7 cellular contexts compared by ENCODE assay signal in the genomic region with DNA sequence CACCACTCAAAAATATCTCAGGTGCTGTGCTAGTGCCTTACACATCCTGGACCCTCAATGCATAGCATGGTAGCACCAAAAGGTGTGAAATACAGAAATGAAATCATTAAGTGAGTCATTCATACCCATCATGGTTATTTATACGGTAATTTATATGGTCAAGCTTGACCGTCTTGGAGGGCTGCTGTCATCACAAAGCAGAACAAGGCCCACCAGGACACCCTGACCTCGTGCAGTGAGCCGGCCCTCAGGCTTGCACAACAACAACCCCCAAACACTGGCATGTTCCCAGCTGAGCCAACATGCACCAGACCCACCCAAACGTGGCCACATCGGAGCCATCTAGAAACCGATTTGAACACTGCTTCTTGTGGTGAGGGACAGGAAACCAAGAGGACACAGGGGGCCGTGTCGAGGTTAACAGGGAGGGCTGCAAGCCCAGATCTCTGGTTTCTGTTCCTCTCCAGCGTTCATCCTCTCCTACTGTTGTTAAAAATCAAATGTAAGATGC.
A peak's percentile ranks its signal among the peaks of the same experiment; 100 is the strongest.
DNase-seq lines count a peak whose midpoint lies in the region; ATAC-seq lines count a peak whose summit lies in the region.

No MANE protein-coding gene starts in this region.

- CTCF ChIA-PET in activated CD4-positive, alpha-beta T cell treated with anti-CD3 and anti-CD28 coated beads for 36 hours (lab: Charles Lee), result interaction anchor here (0.6 kb wide), 2 partner anchors 212 to 501 kb away, joined by 3 read pairs; no protein-coding TSS in a partner anchor

- no peak overlapping the region for H3K9ac ChIP-seq in mesendoderm (ENCODE audit: low read length)

- ATAC-seq in GM19438 (IDR thresholded peaks at IDR 0.05; ENCODE audit: low read depth, unreplicated experiment), result peak; percentile 71
- ATAC-seq in HG03442 (IDR thresholded peaks at IDR 0.05; ENCODE audit: unreplicated experiment), result peak; percentile 67
- ATAC-seq in activated CD4-positive, alpha-beta T cell treated with anti-CD3 and anti-CD28 coated beads for 36 hours, result peak; percentile 7
- ATAC-seq in effector memory CD8-positive, alpha-beta T cell (replicated peaks), result peak; percentile 84

- H3K27ac Mint-ChIP-seq in activated CD4-positive, alpha-beta T cell treated with anti-CD3 and anti-CD28 coated beads for 36 hours, result peak overlapping the region; percentile 63
- peak overlapping the region; percentile 93 to 96 for H3K27ac Mint-ChIP-seq in effector memory CD8-positive, alpha-beta T cell

- no peaks in the 10 kb centered on the region for H3K27me3 ChIP-seq in mesendoderm (ENCODE audit: insufficient read depth, low read length, poor library complexity)

- H3K4me2 ChIP-seq in mesendoderm (ENCODE audit: low read length), result no peak overlapping the region

- no peak overlapping the region for H3K4me3 ChIP-seq in mesendoderm (ENCODE audit: low read length)

- WGBS in mesendoderm (ENCODE audit: extremely low coverage, insufficient coverage, low lambda C conversion rate), result no CpG with 5 or more reads among the region's 10 CpGs

- peaks cover 6% of the 10 kb centered on the region for H3K9me3 Mint-ChIP-seq in activated CD4-positive, alpha-beta T cell treated with anti-CD3 and anti-CD28 coated beads for 36 hours (ENCODE audit: low read depth)
- H3K9me3 Mint-ChIP-seq in effector memory CD8-positive, alpha-beta T cell, result no peaks in the 10 kb centered on the region

- peaks cover 5% of the 10 kb centered on the region for H3K27me3 Mint-ChIP-seq in activated CD4-positive, alpha-beta T cell treated with anti-CD3 and anti-CD28 coated beads for 36 hours
- no peaks in the 10 kb centered on the region for H3K27me3 Mint-ChIP-seq in effector memory CD8-positive, alpha-beta T cell

- H2BK5ac ChIP-seq in mesendoderm (ENCODE audit: low read length), result no peak overlapping the region

- DNase-seq in activated CD4-positive, alpha-beta T cell treated with anti-CD3 and anti-CD28 coated beads for 36 hours, result peak; percentile 53
- DNase-seq in effector memory CD8-positive, alpha-beta T cell, result peak; percentile 79 to 83 (median 82)
- peak; percentile 80 for DNase-seq in stimulated activated CD4-positive, alpha-beta T cell treated with anti-CD3 and anti-CD28 coated beads, Interleukin-15, amount 100 ng/mL, for 24 hours
- DNase-seq in mesendoderm, result no peak
- DNase-seq in NCI-H526 treated with DMSO at 0.1 percent for 48 hours (lab: John Stamatoyannopoulos, UW), result no peak

- H3K79me1 ChIP-seq in mesendoderm (ENCODE audit: low read length), result no peaks in the 10 kb centered on the region

- no peak overlapping the region for H4K5ac ChIP-seq in mesendoderm (ENCODE audit: low read length)

- no peak overlapping the region for H2AK5ac ChIP-seq in mesendoderm (ENCODE audit: low read length)

- no peaks in the 10 kb centered on the region for H3K79me2 ChIP-seq in mesendoderm (ENCODE audit: control insufficient read depth, insufficient read depth, low read length)

- H3K4ac ChIP-seq in mesendoderm (ENCODE audit: low read depth, low read length), result no peak overlapping the region

- intact Hi-C loops in activated CD4-positive, alpha-beta T cell treated with anti-CD3 and anti-CD28 coated beads for 36 hours (cut with DNase I, micrococcal nuclease), result loop anchor here (5.0 to 10.0 kb wide), 3 partner anchors 244 to 869 kb away; partner anchors contain the start of gene ID2 (in 1 of the 2)

- POLR2A ChIA-PET in activated CD4-positive, alpha-beta T cell treated with anti-CD3 and anti-CD28 coated beads for 36 hours (lab: Charles Lee), result interaction anchor here (0.7 kb wide), 1 partner anchor 133 kb away, joined by 5 read pairs; no protein-coding TSS in a partner anchor

- no peaks in the 10 kb centered on the region for H3K36me3 Mint-ChIP-seq in activated CD4-positive, alpha-beta T cell treated with anti-CD3 and anti-CD28 coated beads for 36 hours (ENCODE audit: low read depth)
- H3K36me3 Mint-ChIP-seq in effector memory CD8-positive, alpha-beta T cell (ENCODE audit: insufficient read depth), result peaks cover 19% of the 10 kb centered on the region

- H3K36me3 ChIP-seq in mesendoderm (ENCODE audit: control insufficient read depth, insufficient read depth, low read length), result no peaks in the 10 kb centered on the region

- H3K23ac ChIP-seq in mesendoderm (ENCODE audit: low read length), result no peak overlapping the region

- no peak overlapping the region for H3K4me3 Mint-ChIP-seq in activated CD4-positive, alpha-beta T cell treated with anti-CD3 and anti-CD28 coated beads for 36 hours
- peak overlapping the region; percentile 83 to 85 for H3K4me3 Mint-ChIP-seq in effector memory CD8-positive, alpha-beta T cell

- H3K18ac ChIP-seq in mesendoderm (ENCODE audit: low read length), result no peak overlapping the region

- no peak overlapping the region for H4K8ac ChIP-seq in mesendoderm (ENCODE audit: low read depth, low read length)

- no peak overlapping the region for H3K27ac ChIP-seq in mesendoderm (ENCODE audit: low read depth, low read length)

- no peak overlapping the region for H2BK15ac ChIP-seq in mesendoderm (replicated peaks; ENCODE audit: low read depth)

- no peak overlapping the region for H2BK120ac ChIP-seq in mesendoderm (ENCODE audit: low read depth, low read length)

- H3K56ac ChIP-seq in mesendoderm (ENCODE audit: low read length), result no peak overlapping the region

- peaks cover 51% of the 10 kb centered on the region for H3K4me1 Mint-ChIP-seq in activated CD4-positive, alpha-beta T cell treated with anti-CD3 and anti-CD28 coated beads for 36 hours
- H3K4me1 Mint-ChIP-seq in effector memory CD8-positive, alpha-beta T cell (ENCODE audit: low read depth in 2 of 2), result peaks cover 77 to 83% of the 10 kb centered on the region in 2 donors

- H3K4me1 ChIP-seq in mesendoderm (ENCODE audit: control insufficient read depth, low read depth, low read length), result no peaks in the 10 kb centered on the region

Comparison
In these comparisons a context has a peak if more than half of its experiments do, and no peak if none do; other contexts are left out.
1. ATAC-seq: peak in every context shown above with its lines; median percentile 84 in effector memory CD8-positive, alpha-beta T cell; 71 in GM19438; 67 in HG03442; 7 in activated CD4-positive, alpha-beta T cell treated with anti-CD3 and anti-CD28 coated beads for 36 hours.
2. DNase-seq: peak in activated CD4-positive, alpha-beta T cell treated with anti-CD3 and anti-CD28 coated beads for 36 hours (single experiment), effector memory CD8-positive, alpha-beta T cell (3 of 3) and stimulated activated CD4-positive, alpha-beta T cell treated with anti-CD3 and anti-CD28 coated beads, Interleukin-15, amount 100 ng/mL, for 24 hours (single experiment); none in mesendoderm (single experiment) and NCI-H526 treated with DMSO at 0.1 percent for 48 hours (single experiment).